In genomic region chr3:63029326-63029725, GRCh38 we compare ENCODE assay signal across 26 cellular contexts.
DNase-seq lines count a peak whose midpoint lies in the region; ATAC-seq, FAIRE-seq and TF ChIP-seq lines count a peak whose summit lies in the region.
"Had no signal": no experiment of that assay in that cellular context is flagged by ENCODE, and none has a peak within 500 bp of the region (broad histone marks: within the 10 kb centered on the region; RNA-seq: fewer than 3 reads in every experiment).

No MANE protein-coding gene starts in this region.

- no peak overlapping the region for H2BK120ac ChIP-seq in mesendoderm (ENCODE audit: low read depth, low read length)

- H3K27ac ChIP-seq in foreskin keratinocyte (no peak overlapping the region), mesendoderm (ENCODE audit: low read depth, low read length) (no peak overlapping the region), caudate nucleus (ENCODE audit: low read depth, low read length) (no peak overlapping the region)
- H3K27ac ChIP-seq: 22Rv1, BLaER1, C4-2B, GM23248 had no signal

- H3K4me3 Mint-ChIP-seq in endothelial cell (ENCODE audit: unreplicated experiment), result no peak overlapping the region
- no peak overlapping the region for H3K4me3 Mint-ChIP-seq in activated CD8-positive, alpha-beta T cell treated with anti-CD3 and anti-CD28 coated beads for 36 hours
- H3K4me3 Mint-ChIP-seq: B cell; CD4-positive, CD25-positive, alpha-beta regulatory T cell; CD8-positive, alpha-beta T cell had no signal

- intact Hi-C loops in activated CD8-positive, alpha-beta T cell treated with anti-CD3 and anti-CD28 coated beads for 36 hours (cut with micrococcal nuclease), result no loop called here

- no peaks in the 10 kb centered on the region for H3K27me3 ChIP-seq in bronchial epithelial cell (ENCODE audit: control insufficient read depth, insufficient read depth, low read length)
- no peaks in the 10 kb centered on the region for H3K27me3 ChIP-seq in foreskin keratinocyte
- no peaks in the 10 kb centered on the region for H3K27me3 ChIP-seq in mesendoderm (ENCODE audit: insufficient read depth, low read length, poor library complexity)
- H3K27me3 ChIP-seq: BLaER1 had no signal

- no peak overlapping the region for H2AK5ac ChIP-seq in mesendoderm (ENCODE audit: low read length)

- no peak overlapping the region for H3K4me2 ChIP-seq in mesendoderm (ENCODE audit: low read length)
- H3K4me2 ChIP-seq: BLaER1 had no signal

- no peak overlapping the region for H3K56ac ChIP-seq in mesendoderm (ENCODE audit: low read length)

- no peaks in the 10 kb centered on the region for H3K79me2 ChIP-seq in mesendoderm (ENCODE audit: control insufficient read depth, insufficient read depth, low read length)

- no peaks in the 10 kb centered on the region for H3K27me3 Mint-ChIP-seq in endothelial cell (ENCODE audit: unreplicated experiment)
- no peaks in the 10 kb centered on the region for H3K27me3 Mint-ChIP-seq in activated CD8-positive, alpha-beta T cell treated with anti-CD3 and anti-CD28 coated beads for 36 hours
- H3K27me3 Mint-ChIP-seq: B cell had no signal

- no peak for FAIRE-seq in bronchial epithelial cell (lab: Jason Lieb, UNC)
- FAIRE-seq: A204.1, GM12891, GM19239, H1 had no signal

- H3K9ac ChIP-seq in mesendoderm (ENCODE audit: low read length), result no peak overlapping the region
- H3K9ac ChIP-seq: BLaER1, GM23248 had no signal

- POLR2A ChIA-PET in activated CD8-positive, alpha-beta T cell treated with anti-CD3 and anti-CD28 coated beads for 36 hours (lab: Charles Lee), result no interaction called here

- no peaks in the 10 kb centered on the region for H3K36me3 Mint-ChIP-seq in endothelial cell (ENCODE audit: low read depth, unreplicated experiment)
- no peaks in the 10 kb centered on the region for H3K36me3 Mint-ChIP-seq in activated CD8-positive, alpha-beta T cell treated with anti-CD3 and anti-CD28 coated beads for 36 hours (ENCODE audit: low read depth)
- H3K36me3 Mint-ChIP-seq: CD4-positive, CD25-positive, alpha-beta regulatory T cell; CD8-positive, alpha-beta T cell had no signal

- H3K4me3 ChIP-seq in bronchial epithelial cell (ENCODE audit: low read depth, low read length) (no peak overlapping the region), mesendoderm (ENCODE audit: low read length) (no peak overlapping the region)
- H3K4me3 ChIP-seq: BLaER1, GM23248 had no signal

- H3K4ac ChIP-seq in mesendoderm (ENCODE audit: low read depth, low read length), result no peak overlapping the region

- H3K36me3 ChIP-seq in bronchial epithelial cell (ENCODE audit: control insufficient read depth, insufficient read depth, low read length), result no peaks in the 10 kb centered on the region
- H3K36me3 ChIP-seq in mesendoderm (ENCODE audit: control insufficient read depth, insufficient read depth, low read length), result no peaks in the 10 kb centered on the region
- H3K36me3 ChIP-seq: BLaER1 had no signal

- H3K18ac ChIP-seq in mesendoderm (ENCODE audit: low read length), result no peak overlapping the region

- DNase-seq in EH (ENCODE audit: low read depth), result peak; percentile 32
- DNase-seq in bronchial epithelial cell (ENCODE audit: low read depth), result peak; percentile 7
- DNase-seq in foreskin keratinocyte, result peak; percentile 2 to 34
- DNase-seq in mesendoderm, result peak; percentile 47
- DNase-seq in caudate nucleus (lab: John Stamatoyannopoulos, UW), result no peak
- no peak for DNase-seq in endothelial cell (ENCODE audit: low spot score)
- DNase-seq in activated CD8-positive, alpha-beta T cell treated with anti-CD3 and anti-CD28 coated beads for 36 hours, result no peak
- DNase-seq: Caco-2; CD4-positive, CD25-positive, alpha-beta regulatory T cell; CD8-positive, alpha-beta T cell; DMS153; DND-41; EL; GF-D8; GM23248; H7; HCEC 1CT had no signal

- WGBS in mesendoderm (ENCODE audit: extremely low coverage, insufficient coverage, low lambda C conversion rate), result no CpG with 5 or more reads among the region's 3 CpGs

- no peak overlapping the region for H3K23ac ChIP-seq in mesendoderm (ENCODE audit: low read length)

- ATAC-seq in foreskin keratinocyte, result no peak
- no peak for ATAC-seq in GM18870 (IDR thresholded peaks at IDR 0.05; ENCODE audit: unreplicated experiment)
- ATAC-seq in activated CD8-positive, alpha-beta T cell treated with anti-CD3 and anti-CD28 coated beads for 36 hours, result no peak
- ATAC-seq: CD8-positive, alpha-beta T cell had no signal

- no peak overlapping the region for H2BK15ac ChIP-seq in mesendoderm (replicated peaks; ENCODE audit: low read depth)

- H4K8ac ChIP-seq in mesendoderm (ENCODE audit: low read depth, low read length), result no peak overlapping the region

- H3K4me1 ChIP-seq in foreskin keratinocyte (no peaks in the 10 kb centered on the region), mesendoderm (ENCODE audit: control insufficient read depth, low read depth, low read length) (peaks cover 2% of the 10 kb centered on the region)
- H3K4me1 ChIP-seq: BLaER1, Caco-2 had no signal

- no peak overlapping the region for H2BK5ac ChIP-seq in mesendoderm (ENCODE audit: low read length)

- H3K79me1 ChIP-seq in mesendoderm (ENCODE audit: low read length), result no peaks in the 10 kb centered on the region

- CTCF ChIA-PET in activated CD8-positive, alpha-beta T cell treated with anti-CD3 and anti-CD28 coated beads for 36 hours (lab: Charles Lee), result no interaction called here

- peaks cover 4% of the 10 kb centered on the region for H3K4me1 Mint-ChIP-seq in endothelial cell (ENCODE audit: unreplicated experiment)
- H3K4me1 Mint-ChIP-seq in activated CD8-positive, alpha-beta T cell treated with anti-CD3 and anti-CD28 coated beads for 36 hours (ENCODE audit: low read depth), result no peaks in the 10 kb centered on the region
- H3K4me1 Mint-ChIP-seq: B cell; CD4-positive, CD25-positive, alpha-beta regulatory T cell had no signal

- no peaks in the 10 kb centered on the region for H3K9me3 Mint-ChIP-seq in endothelial cell (ENCODE audit: unreplicated experiment)
- no peaks in the 10 kb centered on the region for H3K9me3 Mint-ChIP-seq in activated CD8-positive, alpha-beta T cell treated with anti-CD3 and anti-CD28 coated beads for 36 hours

- H4K5ac ChIP-seq in mesendoderm (ENCODE audit: low read length), result no peak overlapping the region

- no peak for TF ChIP-seq CTCF in bronchial epithelial cell (IDR thresholded peaks at IDR 0.05; ENCODE audit: insufficient read depth, low read length, severe bottlenecking)
- TF ChIP-seq CTCF in foreskin keratinocyte (conservative IDR thresholded peaks at IDR 0.05), result no peak
- no peak for TF ChIP-seq CTCF in endothelial cell (IDR thresholded peaks at IDR 0.05; ENCODE audit: unreplicated experiment)
- TF ChIP-seq CTCF in activated CD8-positive, alpha-beta T cell treated with anti-CD3 and anti-CD28 coated beads for 36 hours (IDR thresholded peaks at IDR 0.05), result no peak

- no peak overlapping the region for H3K27ac Mint-ChIP-seq in endothelial cell (ENCODE audit: unreplicated experiment)
- no peak overlapping the region for H3K27ac Mint-ChIP-seq in activated CD8-positive, alpha-beta T cell treated with anti-CD3 and anti-CD28 coated beads for 36 hours
- H3K27ac Mint-ChIP-seq: B cell; CD4-positive, CD25-positive, alpha-beta regulatory T cell; CD8-positive, alpha-beta T cell had no signal

Comparison
In these comparisons a context has a peak if more than half of its experiments do, and no peak if none do; other contexts are left out.
1. DNase-seq: peak in EH (single experiment), bronchial epithelial cell (single experiment), foreskin keratinocyte (2 of 2) and mesendoderm (single experiment); none in caudate nucleus (0 of 61), endothelial cell (single experiment) and activated CD8-positive, alpha-beta T cell treated with anti-CD3 and anti-CD28 coated beads for 36 hours (single experiment).